12 cellular contexts compared by ENCODE assay signal in the genomic region with DNA sequence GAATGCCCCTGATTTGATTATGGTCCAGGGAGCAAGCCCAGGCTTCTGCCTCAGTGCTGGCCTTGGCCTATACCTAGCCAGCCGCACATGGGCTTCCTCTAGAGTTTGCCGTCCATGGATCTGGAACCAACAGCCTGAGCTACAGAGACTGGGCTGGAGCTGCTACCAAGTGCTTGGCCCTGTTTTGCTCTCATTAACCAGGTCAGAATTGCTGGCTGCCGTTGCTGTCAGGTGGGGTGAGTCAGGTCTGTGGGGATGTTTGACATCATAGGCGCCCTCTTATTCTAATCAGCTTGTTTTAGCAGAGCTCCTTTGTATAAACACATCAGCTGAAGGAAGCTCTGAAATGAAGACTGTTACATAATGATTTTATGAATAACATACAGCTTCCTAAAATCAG.
DNase-seq lines count a peak whose midpoint lies in the region; ATAC-seq and TF ChIP-seq lines count a peak whose summit lies in the region.
"Had no signal": no experiment of that assay in that cellular context is flagged by ENCODE, and none has a peak within 500 bp of the region (broad histone marks: within the 10 kb centered on the region; RNA-seq: fewer than 3 reads in every experiment).

No MANE protein-coding gene starts in this region.

- no peak overlapping the region for H3K27ac Mint-ChIP-seq in activated CD4-positive, alpha-beta T cell treated with anti-CD3 and anti-CD28 coated beads for 36 hours
- H3K27ac Mint-ChIP-seq: nephron progenitor cell had no signal

- H3K4me1 ChIP-seq in rectal smooth muscle tissue (ENCODE audit: control insufficient read depth, insufficient read depth, low read length): no peaks in the 10 kb centered on the region
- peaks cover 0 to 21% (median 6%) of the 10 kb centered on the region in 6 donors for H3K4me1 ChIP-seq in spleen
- H3K4me1 ChIP-seq: body of pancreas had no signal

- 81 to 92% (median 86%) methylated on average over 4 of the region's 4 CpGs for WGBS in spleen, 5 donors

- no peak overlapping the region for H3K4me3 Mint-ChIP-seq in activated CD4-positive, alpha-beta T cell treated with anti-CD3 and anti-CD28 coated beads for 36 hours
- H3K4me3 Mint-ChIP-seq: nephron progenitor cell had no signal

- ATAC-seq in activated CD4-positive, alpha-beta T cell treated with anti-CD3 and anti-CD28 coated beads for 36 hours: no peak
- ATAC-seq in HG03469 (IDR thresholded peaks at IDR 0.05; ENCODE audit: unreplicated experiment): no peak
- ATAC-seq: body of pancreas had no signal

- no peaks in the 10 kb centered on the region for H3K36me3 Mint-ChIP-seq in activated CD4-positive, alpha-beta T cell treated with anti-CD3 and anti-CD28 coated beads for 36 hours (ENCODE audit: low read depth)

- no peaks in the 10 kb centered on the region for H3K9me3 Mint-ChIP-seq in activated CD4-positive, alpha-beta T cell treated with anti-CD3 and anti-CD28 coated beads for 36 hours (ENCODE audit: low read depth)
- H3K9me3 Mint-ChIP-seq: nephron progenitor cell had no signal

- TF ChIP-seq CTCF in fibroblast of villous mesenchyme (IDR thresholded peaks at IDR 0.05; ENCODE audit: insufficient read depth, low read depth, low read length): no peak
- TF ChIP-seq CTCF in spleen (IDR thresholded peaks at IDR 0.05 in 8 of 11, conservative IDR thresholded peaks at IDR 0.05 in 3 of 11): no peak

- DNase-seq in activated CD4-positive, alpha-beta T cell treated with anti-CD3 and anti-CD28 coated beads for 36 hours: peak; percentile 10
- no peak for DNase-seq in activated CD4-positive, alpha-beta T cell treated with anti-CD3 and anti-CD28 coated beads for 1 hour
- DNase-seq in T-helper 9 cell (peak; percentile 2), fibroblast of villous mesenchyme (ENCODE audit: low read depth) (peak; percentile 65), spleen (no peak), NCI-H446 (lab: John Stamatoyannopoulos, UW) (no peak)
- DNase-seq: MV-4-11, nephron progenitor cell, small intestine had no signal

- no peak overlapping the region for H3K4me3 ChIP-seq in fibroblast of villous mesenchyme (ENCODE audit: low read depth, low read length)
- H3K4me3 ChIP-seq in rectal smooth muscle tissue (ENCODE audit: low read length): no peak overlapping the region
- no peak overlapping the region for H3K4me3 ChIP-seq in spleen
- H3K4me3 ChIP-seq: body of pancreas had no signal

- H3K36me3 ChIP-seq in rectal smooth muscle tissue (ENCODE audit: control insufficient read depth, insufficient read depth, low read length) (no peaks in the 10 kb centered on the region), spleen (no peaks in the 10 kb centered on the region)

- H3K27me3 Mint-ChIP-seq in activated CD4-positive, alpha-beta T cell treated with anti-CD3 and anti-CD28 coated beads for 36 hours: no peaks in the 10 kb centered on the region

- H3K27me3 ChIP-seq in rectal smooth muscle tissue (ENCODE audit: control insufficient read depth, insufficient read depth, low read length) (no peaks in the 10 kb centered on the region), spleen (replicated peaks in 1 of 7) (no peaks in the 10 kb centered on the region)
- H3K27me3 ChIP-seq: body of pancreas had no signal

- H3K9ac ChIP-seq in rectal smooth muscle tissue (ENCODE audit: low read length): no peak overlapping the region

- POLR2A ChIA-PET in activated CD4-positive, alpha-beta T cell treated with anti-CD3 and anti-CD28 coated beads for 36 hours (lab: Charles Lee): no interaction called here

- peaks cover 0 to 7% (median 0%) of the 10 kb centered on the region in 8 donors for H3K9me3 ChIP-seq in spleen
- H3K9me3 ChIP-seq: body of pancreas had no signal

- peaks cover 20% of the 10 kb centered on the region for H3K4me1 Mint-ChIP-seq in activated CD4-positive, alpha-beta T cell treated with anti-CD3 and anti-CD28 coated beads for 36 hours

- H3K27ac ChIP-seq in rectal smooth muscle tissue (ENCODE audit: low read depth, low read length) (peak overlapping the region; percentile 6), spleen (no peak overlapping the region)
- H3K27ac ChIP-seq: body of pancreas had no signal

- intact Hi-C loops in activated CD4-positive, alpha-beta T cell treated with anti-CD3 and anti-CD28 coated beads for 36 hours (cut with DNase I, micrococcal nuclease): no loop called here
- intact Hi-C loops in spleen (cut with DNase I; ENCODE audit: low total_unique reads): no loop called here

- TF ChIP-seq POLR2A in spleen (IDR thresholded peaks at IDR 0.05): no peak

- CTCF ChIA-PET in activated CD4-positive, alpha-beta T cell treated with anti-CD3 and anti-CD28 coated beads for 36 hours (lab: Charles Lee): interaction anchor here (0.6 to 1.0 kb wide), 4 partner anchors 13 to 1218 kb away, joined by 3 read pairs; no protein-coding TSS in a partner anchor

Comparison
In these comparisons a context has a peak if more than half of its experiments do, and no peak if none do; other contexts are left out.
1. DNase-seq: peak in activated CD4-positive, alpha-beta T cell treated with anti-CD3 and anti-CD28 coated beads for 36 hours (single experiment), T-helper 9 cell (single experiment) and fibroblast of villous mesenchyme (single experiment); none in activated CD4-positive, alpha-beta T cell treated with anti-CD3 and anti-CD28 coated beads for 1 hour (single experiment), spleen (single experiment) and NCI-H446 (0 of 2).